10 cellular contexts compared by ENCODE assay signal in the genomic region with DNA sequence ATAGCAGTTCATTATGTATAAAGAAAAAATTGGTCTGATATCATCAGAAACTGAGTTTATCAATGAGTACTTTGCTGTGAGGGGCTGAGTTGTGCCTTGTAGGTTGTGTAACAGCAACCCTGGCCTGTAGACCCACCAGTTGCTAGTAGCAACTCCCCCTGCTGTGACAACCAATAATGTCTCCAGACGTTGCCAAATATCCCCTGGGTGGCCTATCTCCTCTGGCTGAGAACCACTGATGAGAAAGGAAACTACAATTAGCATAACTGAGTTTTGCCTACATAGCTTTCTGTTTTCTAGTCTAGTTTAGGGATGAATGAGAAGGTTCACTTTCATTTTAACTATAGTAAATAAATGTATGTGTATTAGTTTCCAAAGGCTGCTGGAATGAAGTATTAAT.
DNase-seq lines count a peak whose midpoint lies in the region; ATAC-seq and TF ChIP-seq lines count a peak whose summit lies in the region.
"Had no signal": no experiment of that assay in that cellular context is flagged by ENCODE, and none has a peak within 500 bp of the region (broad histone marks: within the 10 kb centered on the region; RNA-seq: fewer than 3 reads in every experiment).

No MANE protein-coding gene starts in this region.

- peaks cover 12% of the 10 kb centered on the region for H3K4me1 Mint-ChIP-seq in activated T-helper 2 cell treated with anti-CD3 and anti-CD28 coated beads, Interferon-gamma antibody, Interleukin-2, Interleukin-4, amounts not matched to agents 10 μg/mL and 5 μg/mL and 100 μg/mL, durations not matched to agents 14 hours and 24 hours and 36 hours (ENCODE audit: low read depth)
- peaks cover 0 to 6% of the 10 kb centered on the region in 2 donors for H3K4me1 Mint-ChIP-seq in immature natural killer cell

- H3K27ac Mint-ChIP-seq in activated T-helper 2 cell treated with anti-CD3 and anti-CD28 coated beads, Interferon-gamma antibody, Interleukin-2, Interleukin-4, amounts not matched to agents 10 μg/mL and 5 μg/mL and 100 μg/mL, durations not matched to agents 14 hours and 24 hours and 36 hours: no peak overlapping the region
- H3K27ac Mint-ChIP-seq in immature natural killer cell: peak overlapping the region in 1 of 6 donors; percentile 53
- H3K27ac Mint-ChIP-seq: naive B cell had no signal

- TF ChIP-seq CTCF in colonic mucosa (IDR thresholded peaks at IDR 0.05): no peak

- intact Hi-C loops in activated T-helper 2 cell treated with anti-CD3 and anti-CD28 coated beads, Interferon-gamma antibody, Interleukin-2, Interleukin-4, amounts not matched to agents 10 μg/mL and 5 μg/mL and 100 μg/mL, durations not matched to agents 14 hours and 24 hours and 36 hours (cut with micrococcal nuclease): loop anchor here (1.0 to 5.0 kb wide), 2 partner anchors 42 to 71 kb away; no protein-coding TSS in a partner anchor
- intact Hi-C loops in colonic mucosa (cut with DNase I): no loop called here

- peak; percentile 88 for ATAC-seq in GM18909 (IDR thresholded peaks at IDR 0.05; ENCODE audit: poor library complexity, unreplicated experiment)
- ATAC-seq in GM21447 (IDR thresholded peaks at IDR 0.05; ENCODE audit: unreplicated experiment): peak; percentile 94
- ATAC-seq in HG03095 (IDR thresholded peaks at IDR 0.05; ENCODE audit: unreplicated experiment): peak; percentile 94

- H3K4me3 ChIP-seq in colonic mucosa: no peak overlapping the region
- H3K4me3 ChIP-seq: thyroid gland had no signal

- no peaks in the 10 kb centered on the region for H3K27me3 Mint-ChIP-seq in activated T-helper 2 cell treated with anti-CD3 and anti-CD28 coated beads, Interferon-gamma antibody, Interleukin-2, Interleukin-4, amounts not matched to agents 10 μg/mL and 5 μg/mL and 100 μg/mL, durations not matched to agents 14 hours and 24 hours and 36 hours (ENCODE audit: low read depth)
- peaks cover 0 to 2% (median 1%) of the 10 kb centered on the region in 3 donors for H3K27me3 Mint-ChIP-seq in immature natural killer cell (ENCODE audit: low read depth in 3 of 3)
- H3K27me3 Mint-ChIP-seq: naive B cell had no signal

- no peaks in the 10 kb centered on the region for H3K9me3 Mint-ChIP-seq in activated T-helper 2 cell treated with anti-CD3 and anti-CD28 coated beads, Interferon-gamma antibody, Interleukin-2, Interleukin-4, amounts not matched to agents 10 μg/mL and 5 μg/mL and 100 μg/mL, durations not matched to agents 14 hours and 24 hours and 36 hours
- peaks cover 0 to 11% (median 5%) of the 10 kb centered on the region in 6 donors for H3K9me3 Mint-ChIP-seq in immature natural killer cell

- H3K4me1 ChIP-seq in colonic mucosa: no peaks in the 10 kb centered on the region
- H3K4me1 ChIP-seq: thyroid gland had no signal

- DNase-seq in activated T-helper 2 cell treated with anti-CD3 and anti-CD28 coated beads, Interferon-gamma antibody, Interleukin-2, Interleukin-4, amounts not matched to agents 10 μg/mL and 5 μg/mL and 100 μg/mL, durations not matched to agents 14 hours and 24 hours and 36 hours (ENCODE audit: low spot score): peak; percentile 11
- DNase-seq in immature natural killer cell: no peak
- no peak for DNase-seq in colonic mucosa
- DNase-seq in caudate nucleus (lab: John Stamatoyannopoulos, UW): no peak
- no peak for DNase-seq in substantia nigra (lab: John Stamatoyannopoulos, UW)
- DNase-seq: naive B cell, thyroid gland had no signal

- no peaks in the 10 kb centered on the region for H3K27me3 ChIP-seq in colonic mucosa
- H3K27me3 ChIP-seq: thyroid gland had no signal

- H3K36me3 Mint-ChIP-seq in activated T-helper 2 cell treated with anti-CD3 and anti-CD28 coated beads, Interferon-gamma antibody, Interleukin-2, Interleukin-4, amounts not matched to agents 10 μg/mL and 5 μg/mL and 100 μg/mL, durations not matched to agents 14 hours and 24 hours and 36 hours (ENCODE audit: low read depth): no peaks in the 10 kb centered on the region
- H3K36me3 Mint-ChIP-seq in immature natural killer cell: no peaks in the 10 kb centered on the region
- H3K36me3 Mint-ChIP-seq: naive B cell had no signal

- H3K9ac ChIP-seq in colonic mucosa (ENCODE audit: low read depth in 2 of 2, low read length in 2 of 2): no peak overlapping the region

- H3K36me3 ChIP-seq in colonic mucosa: no peaks in the 10 kb centered on the region
- H3K36me3 ChIP-seq: thyroid gland had no signal

- no peak overlapping the region for H3K4me3 Mint-ChIP-seq in activated T-helper 2 cell treated with anti-CD3 and anti-CD28 coated beads, Interferon-gamma antibody, Interleukin-2, Interleukin-4, amounts not matched to agents 10 μg/mL and 5 μg/mL and 100 μg/mL, durations not matched to agents 14 hours and 24 hours and 36 hours (ENCODE audit: low read depth)
- peak overlapping the region in 1 of 5 donors; percentile 57 for H3K4me3 Mint-ChIP-seq in immature natural killer cell
- H3K4me3 Mint-ChIP-seq: naive B cell had no signal

- no peak overlapping the region for H3K27ac ChIP-seq in colonic mucosa
- H3K27ac ChIP-seq in caudate nucleus (ENCODE audit: low read depth, low read length): no peak overlapping the region
- no peak overlapping the region for H3K27ac ChIP-seq in substantia nigra (ENCODE audit: low read depth, low read length, poor library complexity, severe bottlenecking)
- H3K27ac ChIP-seq: thyroid gland had no signal

- H3K9me3 ChIP-seq in colonic mucosa: no peaks in the 10 kb centered on the region
- H3K9me3 ChIP-seq: thyroid gland had no signal
